1 cellular context compared by ENCODE assay signal in the genomic region with DNA sequence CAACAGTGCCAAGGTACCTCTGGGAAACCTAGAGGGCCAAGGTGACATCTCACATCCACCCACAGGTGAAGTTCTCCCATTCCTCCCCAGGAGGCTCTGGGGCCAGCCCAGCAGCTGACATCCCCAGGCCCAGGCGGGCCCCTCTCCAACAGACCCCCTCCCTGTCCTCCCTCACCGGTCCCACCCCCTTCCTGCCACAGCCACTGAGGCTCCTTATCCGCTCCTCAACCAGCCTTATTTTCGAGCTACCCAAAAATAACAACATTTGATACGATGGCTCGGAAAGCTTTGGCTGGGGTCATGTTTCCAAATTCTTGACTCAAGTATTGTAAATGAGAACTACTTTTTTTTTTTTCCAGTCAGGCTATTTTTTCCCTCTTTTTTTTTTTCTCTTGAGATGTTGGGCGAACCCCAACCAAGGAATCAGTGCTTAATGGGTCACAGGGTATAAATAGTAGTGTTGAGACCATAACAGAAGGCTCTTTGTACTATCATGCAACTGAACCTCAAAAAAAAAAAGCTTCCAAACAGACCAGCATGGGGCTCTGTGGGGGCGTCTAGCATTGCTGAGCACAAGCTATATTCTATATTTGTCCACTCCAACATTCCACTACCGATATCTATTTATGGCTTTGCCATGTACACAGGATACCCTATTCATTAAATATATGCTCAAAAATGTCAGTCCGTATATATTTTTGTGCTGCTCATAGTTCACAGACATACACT.
TF ChIP-seq lines count a peak whose summit lies in the region.

No MANE protein-coding gene starts in this region.

TF ChIP-seq in HEK293, 187 proteins besides CTCF, POLR2A, EP300 and RAD21 (continued from another document):
- 0 out of 2 replicates have a peak, but pooled peaks have one; percentile 11 for TF ChIP-seq PATZ1 (tag by site-specific recombination; IDR thresholded peaks at IDR 0.05)
